12 cellular contexts compared by ENCODE assay signal in the genomic region with DNA sequence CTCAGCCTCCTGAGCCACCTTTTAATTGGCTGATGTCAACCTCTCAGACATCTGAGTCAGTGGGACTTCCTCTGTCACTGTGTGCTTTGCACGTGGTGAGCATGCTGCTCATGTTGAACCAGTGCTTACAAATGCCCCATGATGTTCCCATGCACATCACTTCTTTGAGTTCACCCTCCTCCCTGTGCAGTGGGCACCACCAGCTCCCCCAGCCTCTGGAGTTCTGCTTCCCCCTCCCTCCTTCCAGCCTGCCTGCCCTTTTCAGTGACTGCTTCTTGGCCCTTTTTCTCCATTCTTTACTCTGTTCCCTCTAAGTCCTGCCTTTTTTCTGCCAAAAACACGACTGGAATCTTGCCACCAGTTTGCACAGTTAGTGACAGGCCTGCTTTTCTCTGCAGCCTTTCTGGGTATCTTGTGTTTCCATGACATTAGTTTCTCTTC. TPM values are rescaled to one million over a fixed set of nuclear protein-coding genes. Genes with fewer than 3 reads are reported as not detected.
A peak's percentile ranks its signal among the peaks of the same experiment; 100 is the strongest.
DNase-seq lines count a peak whose midpoint lies in the region; ATAC-seq, FAIRE-seq and TF ChIP-seq lines count a peak whose summit lies in the region.
"Had no signal": no experiment of that assay in that cellular context is flagged by ENCODE, and none has a peak within 500 bp of the region (broad histone marks: within the 10 kb centered on the region; RNA-seq: fewer than 3 reads in every experiment).

No MANE protein-coding gene starts in this region.

- H3K4me1 Mint-ChIP-seq in HFFc6 (ENCODE audit: low read depth), result peaks cover 58% of the 10 kb centered on the region
- H3K4me1 Mint-ChIP-seq in natural killer cell treated with Interleukin-12 subunit alpha and Interleukin-12 subunit beta and Interleukin-15 and Interleukin-18, amount 100 ng/mL, for 72 hours (ENCODE audit: low read depth in 2 of 2), result peaks cover 34 to 37% of the 10 kb centered on the region in 2 donors

- TF ChIP-seq RAD21 in K562 (CRISPR knock-in tag; conservative IDR thresholded peaks at IDR 0.05 in 1 of 2, IDR thresholded peaks at IDR 0.05 in 1 of 2), result no peak

- H3K4me3 ChIP-seq in K562 (no peak overlapping the region), testis (no peak overlapping the region)
- no peak overlapping the region for H3K4me3 ChIP-seq in effector memory CD4-positive, alpha-beta T cell (ENCODE audit: insufficient read depth, low read depth, low read length, poor library complexity, severe bottlenecking)
- H3K4me3 ChIP-seq: heart left ventricle had no signal

- H3K27ac Mint-ChIP-seq in HFFc6, result peak overlapping the region; percentile 84
- H3K27ac Mint-ChIP-seq in natural killer cell treated with Interleukin-12 subunit alpha and Interleukin-12 subunit beta and Interleukin-15 and Interleukin-18, amount 100 ng/mL, for 72 hours, result no peak overlapping the region

- H3K27me3 ChIP-seq in K562 (ENCODE audit: control insufficient read depth in 2 of 2, insufficient read depth in 2 of 2, low read length in 2 of 2) (no peaks in the 10 kb centered on the region), testis (no peaks in the 10 kb centered on the region)
- no peaks in the 10 kb centered on the region for H3K27me3 ChIP-seq in effector memory CD4-positive, alpha-beta T cell (replicated peaks; ENCODE audit: control insufficient read depth, insufficient read depth, low read length, poor library complexity, severe bottlenecking)
- H3K27me3 ChIP-seq: heart left ventricle had no signal

- peaks cover 31% of the 10 kb centered on the region for H4K20me1 ChIP-seq in K562 (replicated peaks; ENCODE audit: control insufficient read depth, insufficient read depth, low read length)

- peaks cover 14% of the 10 kb centered on the region for H3K36me3 Mint-ChIP-seq in HFFc6 (ENCODE audit: low read depth)
- peaks cover 12% of the 10 kb centered on the region for H3K36me3 Mint-ChIP-seq in natural killer cell treated with Interleukin-12 subunit alpha and Interleukin-12 subunit beta and Interleukin-15 and Interleukin-18, amount 100 ng/mL, for 72 hours

- no peak for TF ChIP-seq EP300 in K562 (IDR thresholded peaks at IDR 0.05; ENCODE audit: low read length)

- H3K9me1 ChIP-seq in K562 (ENCODE audit: control insufficient read depth, insufficient read depth, low read length), result peaks cover 7% of the 10 kb centered on the region

- H3K9me3 Mint-ChIP-seq in HFFc6, result no peaks in the 10 kb centered on the region
- H3K9me3 Mint-ChIP-seq in natural killer cell treated with Interleukin-12 subunit alpha and Interleukin-12 subunit beta and Interleukin-15 and Interleukin-18, amount 100 ng/mL, for 72 hours, result no peaks in the 10 kb centered on the region

- no peak overlapping the region for H3K4me3 Mint-ChIP-seq in HFFc6
- peak overlapping the region; percentile 21 for H3K4me3 Mint-ChIP-seq in natural killer cell treated with Interleukin-12 subunit alpha and Interleukin-12 subunit beta and Interleukin-15 and Interleukin-18, amount 100 ng/mL, for 72 hours

- no peak for TF ChIP-seq CTCF in C4-2B (conservative IDR thresholded peaks at IDR 0.05)
- TF ChIP-seq CTCF in HFFc6 (IDR thresholded peaks at IDR 0.05), result no peak
- TF ChIP-seq CTCF in K562 (IDR thresholded peaks at IDR 0.05 in 2 of 3, conservative IDR thresholded peaks at IDR 0.05 in 1 of 3; ENCODE audit: insufficient read depth in 2 of 3, low read depth in 1 of 3, low read length in 3 of 3), result no peak
- no peak for TF ChIP-seq CTCF in testis (IDR thresholded peaks at IDR 0.05)

- CTCF ChIA-PET in K562 (lab: Yijun Ruan, JAX; ENCODE audit: low intra/inter-chr PET ratio), result interaction anchor here (0.6 to 5.6 kb wide), 2 partner anchors 118 to 233 kb away, joined by 5 to 89 read pairs; no protein-coding TSS in a partner anchor

- peaks cover 5 to 10% of the 10 kb centered on the region in 2 experiments; a peak in 4 of 5 replicates for H3K4me1 ChIP-seq in K562 (replicated peaks in 1 of 2; ENCODE audit: control insufficient read depth in 2 of 2, insufficient read depth in 2 of 2, low read length in 2 of 2)
- peaks cover 6% of the 10 kb centered on the region for H3K4me1 ChIP-seq in effector memory CD4-positive, alpha-beta T cell (ENCODE audit: control insufficient read depth, insufficient read depth, low read length, poor library complexity, severe bottlenecking)
- no peaks in the 10 kb centered on the region for H3K4me1 ChIP-seq in testis

- 0 out of 4 replicates have a peak overlapping the region, but pooled peaks of 1 of the 2 experiments have one; percentile 7 for H3K9ac ChIP-seq in K562 (ENCODE audit: insufficient read depth in 1 of 2, low read depth in 2 of 2, low read length in 2 of 2)

- intact Hi-C loops in K562 (cut with micrococcal nuclease), result no loop called here
- intact Hi-C loops in testis (cut with DNase I; ENCODE audit: low total_unique reads), result no loop called here

- H3K4me2 ChIP-seq in K562 (ENCODE audit: insufficient read depth, low read length), result no peak overlapping the region

- no peaks in the 10 kb centered on the region for H3K9me3 ChIP-seq in K562 (replicated peaks; ENCODE audit: control insufficient read depth, insufficient read depth, low read depth, low read length)
- H3K9me3 ChIP-seq in effector memory CD4-positive, alpha-beta T cell (ENCODE audit: control insufficient read depth, low read length), result no peaks in the 10 kb centered on the region
- H3K9me3 ChIP-seq in testis, result no peaks in the 10 kb centered on the region
- H3K9me3 ChIP-seq: heart left ventricle had no signal

- TF ChIP-seq POLR2A in K562 (conservative IDR thresholded peaks at IDR 0.05) (peak; percentile 33; the same call in 1 of the 2 replicates), testis (IDR thresholded peaks at IDR 0.05) (no peak)

- peak overlapping the region; percentile 39 for H3K27ac ChIP-seq in C4-2B
- no peak overlapping the region for H3K27ac ChIP-seq in K562 (ENCODE audit: extremely low read depth, low read depth, low read length)
- H3K27ac ChIP-seq in effector memory CD4-positive, alpha-beta T cell (ENCODE audit: insufficient read depth, low read length, poor library complexity, severe bottlenecking), result no peak overlapping the region
- H3K27ac ChIP-seq in testis, result no peak overlapping the region

- H3K27me3 Mint-ChIP-seq in HFFc6 (ENCODE audit: insufficient read depth), result peaks cover 2% of the 10 kb centered on the region
- no peaks in the 10 kb centered on the region for H3K27me3 Mint-ChIP-seq in natural killer cell treated with Interleukin-12 subunit alpha and Interleukin-12 subunit beta and Interleukin-15 and Interleukin-18, amount 100 ng/mL, for 72 hours

- BruUV-seq in K562 (replicated peaks; lab: Mats Ljungman, UMichigan), result no TSS peak

- 40% methylated on average over 2 of the region's 2 CpGs for WGBS in K562 (ENCODE audit: insufficient coverage, low coverage, missing lambda C conversion rate)
- 46 to 60% methylated on average over 2 of the region's 2 CpGs for WGBS in testis, 2 donors

- FAIRE-seq in K562 (lab: Jason Lieb, UNC), result no peak
- FAIRE-seq: H54 had no signal

- H3K79me2 ChIP-seq in K562 (ENCODE audit: control insufficient read depth, insufficient read depth, low read length), result peaks cover 95% of the 10 kb centered on the region

- in situ Hi-C loops in K562 (cut with MboI), result no loop called here

- no peak for ATAC-seq in K562
- peak; percentile 60 to 74 for ATAC-seq in natural killer cell treated with Interleukin-12 subunit alpha and Interleukin-12 subunit beta and Interleukin-15 and Interleukin-18, amount 100 ng/mL, for 72 hours
- ATAC-seq in GM18867 (IDR thresholded peaks at IDR 0.05; ENCODE audit: unreplicated experiment), result no peak

- peaks cover 92% of the 10 kb centered on the region for H3K36me3 ChIP-seq in K562 (ENCODE audit: control insufficient read depth, insufficient read depth, low read length)
- peaks cover 26% of the 10 kb centered on the region for H3K36me3 ChIP-seq in effector memory CD4-positive, alpha-beta T cell (ENCODE audit: control insufficient read depth, insufficient read depth, low read length)
- H3K36me3 ChIP-seq in testis (ENCODE audit: low read depth, missing control alignments), result no peaks in the 10 kb centered on the region

- POLR2A ChIA-PET in K562 (lab: Yijun Ruan, JAX), result interaction anchor here (1.3 to 1.6 kb wide), 2 partner anchors 9 to 18 kb away, joined by 3 to 4 read pairs; no protein-coding TSS in a partner anchor

- no peak overlapping the region for H2AFZ ChIP-seq in K562 (ENCODE audit: low read depth, low read length)

- DNase-seq in HFFc6 (peak; percentile 69), K562 (ENCODE audit: extremely low read depth in 1 of 4, low spot score in 3 of 4) (no peak), testis (no peak), amniotic stem cell (lab: John Stamatoyannopoulos, UW) (no peak)
- DNase-seq in natural killer cell treated with Interleukin-12 subunit alpha and Interleukin-12 subunit beta and Interleukin-15 and Interleukin-18, amount 100 ng/mL, for 72 hours (ENCODE audit: low spot score), result no peak
- DNase-seq in effector memory CD4-positive, alpha-beta T cell, result no peak
- DNase-seq: activated naive CD4-positive, alpha-beta T cell treated with anti-CD3 and anti-CD28 coated beads, Interleukin-2, amount 50 U/mL, for 16 hours; heart left ventricle; SIG-M5 had no signal

RNA-seq across cellular contexts. Expression of gene USP10, which starts 41.6 kb away (rescaled TPM):
- total RNA-seq in HFFc6 (2021; fragmentation: NEBNext Ultra II Directional; extraction: Animal tissue kit (Norgen Biotek cat#: 25700)), result 100 to 1,000 TPM in 2 of 6 experiments, 10 to 100 TPM in 4; 83.2 to 106 (median 92.3) TPM
- total RNA-seq in K562 (2011; cell fraction: chromatin; rRNA removed; ENCODE audit: low replicate concordance), result 154 and 338 TPM in 2 replicates
- total RNA-seq in K562 (2011; cell fraction: nucleolus; rRNA removed), result 84.7 and 99.0 TPM in 2 replicates
- total RNA-seq in K562 (2011; cell fraction: nucleoplasm; rRNA removed), result 165 and 228 TPM in 2 replicates
- total RNA-seq in K562 (2014; rRNA removed) (78.1 and 96.9 TPM in 2 replicates), K562 (2014; rRNA removed; fragmentation: Illumina TruSeq; extraction: Trizol) (116 and 129 TPM in 2 replicates), K562 (2015; rRNA removed; fragmentation: Illumina TruSeq; extraction: Trizol) (113 and 121 TPM in 2 replicates), K562 (2021) (166 and 171 TPM in 2 replicates), testis (100 to 1,000 TPM; 101 to 108 TPM)
- polyA plus RNA-seq in K562 (2011; rRNA removed) (130 and 174 TPM in 2 replicates), K562 (2014; fragmentation: Illumina TruSeq; extraction: Trizol) (161 and 197 TPM in 2 replicates), K562 (2014; fragmentation: Nextera tagmentation; extraction: Ambion mirVana) (10 to 100 TPM; 61.7 to 61.9 TPM), K562 (2014; rRNA removed) (87.2 and 93.2 TPM in 2 replicates), testis (ENCODE audit: insufficient read depth, low read depth, low replicate concordance) (53.6 TPM)
- polyA plus RNA-seq in K562 (2011; cell fraction: cytosol; rRNA removed), result 147 and 220 TPM in 2 replicates
- 170 and 240 TPM in 2 replicates for polyA plus RNA-seq in K562 (2011; cell fraction: nucleus; rRNA removed)
- 98.9 and 130 TPM in 2 replicates for polyA plus RNA-seq in K562 (2012)
- polyA minus RNA-seq in K562 (2011; rRNA and poly(A)+ RNA removed), result 228 and 275 TPM in 2 replicates
- 118 and 134 TPM in 2 replicates for polyA minus RNA-seq in K562 (2011; cell fraction: cytosol; rRNA and poly(A)+ RNA removed)
- polyA minus RNA-seq in K562 (2011; cell fraction: nucleus; rRNA and poly(A)+ RNA removed), result 62.6 and 87.9 TPM in 2 replicates
- 100 to 1,000 TPM; 111 to 156 TPM for total RNA-seq in natural killer cell treated with Interleukin-12 subunit alpha and Interleukin-12 subunit beta and Interleukin-15 and Interleukin-18, amount 100 ng/mL, for 72 hours

Comparison
In these comparisons a context has a peak if more than half of its experiments do, and no peak if none do; other contexts are left out.
1. ATAC-seq: peak in natural killer cell treated with Interleukin-12 subunit alpha and Interleukin-12 subunit beta and Interleukin-15 and Interleukin-18, amount 100 ng/mL, for 72 hours (2 of 2); none in K562 (single experiment) and GM18867 (single experiment).